In genomic region chr16:33913601-33914000, GRCh38 we compare ENCODE assay signal across 7 cellular contexts.
DNase-seq lines count a peak whose midpoint lies in the region; ATAC-seq, FAIRE-seq and TF ChIP-seq lines count a peak whose summit lies in the region.
"Not testable (repeated sequence)": the region's sequence is repeated elsewhere in the genome, so short reads cannot be mapped to it uniquely, and the experiment has no call there.

No MANE protein-coding gene starts in this region.

- not testable (repeated sequence) for H3K27me3 ChIP-seq in SK-N-SH (ENCODE audit: insufficient read depth); HepG2 (ENCODE audit: control insufficient read depth in 1 of 2, insufficient read depth in 2 of 2, low read length in 2 of 2)

- in situ Hi-C loops in HepG2 (cut with HindIII; ENCODE audit: extremely low pct_ligation_motif_present, low pct_unique_long_range_greater_than_20kb), result not testable (repeated sequence)

- not testable (repeated sequence) for TF ChIP-seq POLR2A in HepG2 (IDR thresholded peaks at IDR 0.05; ENCODE audit: insufficient read depth in 1 of 2, low read depth in 2 of 2, low read length in 2 of 2)

- H3K4me2 ChIP-seq in SK-N-SH; HepG2 (ENCODE audit: low read depth, low read length): not testable (repeated sequence)

- not testable (repeated sequence) for H3K9ac ChIP-seq in SK-N-SH; HepG2 (ENCODE audit: insufficient read depth, low read depth, low read length)

- H3K27ac Mint-ChIP-seq in CD14-positive monocyte, result not testable (repeated sequence)

- H3K36me3 ChIP-seq in SK-N-SH (replicated peaks in 1 of 2; ENCODE audit: control insufficient read depth in 1 of 2, insufficient read depth in 2 of 2, low read length in 1 of 2); HepG2 (replicated peaks in 1 of 2; ENCODE audit: control insufficient read depth in 1 of 2, insufficient read depth in 2 of 2, low read length in 2 of 2): not testable (repeated sequence)

- H3K27ac ChIP-seq in SK-N-SH (ENCODE audit: low read depth in 2 of 2, low read length in 1 of 2); HepG2 (ENCODE audit: extremely low read length, insufficient read depth, low read length): not testable (repeated sequence)

- H3K4me1 ChIP-seq in SK-N-SH (ENCODE audit: control insufficient read depth in 1 of 2, insufficient read depth in 2 of 2, low read depth in 1 of 2, low read length in 1 of 2); HepG2 (ENCODE audit: insufficient read depth, low read length): not testable (repeated sequence)

- H3K4me1 Mint-ChIP-seq in CD14-positive monocyte, result not testable (repeated sequence)

- TF ChIP-seq EP300 in SK-N-SH (IDR thresholded peaks at IDR 0.05; ENCODE audit: borderline replicate concordance in 1 of 2, low read depth in 1 of 2, low read length in 1 of 2); HepG2 (IDR thresholded peaks at IDR 0.05; ENCODE audit: low read depth in 2 of 2, low read length in 2 of 2); HepG2 (CRISPR knock-in tag; IDR thresholded peaks at IDR 0.05; ENCODE audit: borderline replicate concordance): not testable (repeated sequence)

- H3K36me3 Mint-ChIP-seq in CD14-positive monocyte, result not testable (repeated sequence)

- CTCF ChIA-PET in SK-N-SH (lab: Yijun Ruan, JAX); HepG2 (lab: Yijun Ruan, JAX; ENCODE audit: low intra/inter-chr PET ratio, low total read pairs): not testable (repeated sequence)

- not testable (repeated sequence) for TF ChIP-seq RAD21 in SK-N-SH (IDR thresholded peaks at IDR 0.05; ENCODE audit: low read length); HepG2 (CRISPR knock-in tag; IDR thresholded peaks at IDR 0.05)

- peak; percentile 18 for DNase-seq in CD14-positive monocyte (ENCODE audit: low spot score)
- DNase-seq in DMS53 (lab: John Stamatoyannopoulos, UW), result peak; percentile 7
- DNase-seq in NCI-H146 (lab: John Stamatoyannopoulos, UW), result peak; percentile 1
- DNase-seq in NK-92 treated with Interleukin-12 subunit alpha and Interleukin-12 subunit beta, amount 100 ng/mL, for 24 hours (lab: John Stamatoyannopoulos, UW), result peak; percentile 5
- not testable (repeated sequence) for DNase-seq in SK-N-SH; HepG2 (ENCODE audit: low spot score)
- DNase-seq in activated CD4-positive, alpha-beta T cell treated with anti-CD3 and anti-CD28 coated beads for 48 hours, result peak; percentile 6

- TF ChIP-seq CTCF in CD14-positive monocyte (IDR thresholded peaks at IDR 0.05), result not testable (repeated sequence)
- TF ChIP-seq CTCF in SK-N-SH (IDR thresholded peaks at IDR 0.05) (peak; percentile 41), HepG2 (CRISPR knock-in tag; IDR thresholded peaks at IDR 0.05) (peak; percentile 46)

- H4K20me1 ChIP-seq in SK-N-SH (ENCODE audit: insufficient read depth); HepG2 (ENCODE audit: insufficient read depth, low read length): not testable (repeated sequence)

- not testable (repeated sequence) for H3K9me2 ChIP-seq in SK-N-SH

- H3K9me3 ChIP-seq in SK-N-SH; HepG2 (ENCODE audit: low read length): not testable (repeated sequence)

- not testable (repeated sequence) for H3K9me3 Mint-ChIP-seq in CD14-positive monocyte

- not testable (repeated sequence) for H3K27me3 Mint-ChIP-seq in CD14-positive monocyte (ENCODE audit: low read depth in 3 of 3)

- H2AFZ ChIP-seq in SK-N-SH (ENCODE audit: low read depth); HepG2 (ENCODE audit: low read length): not testable (repeated sequence)

- WGBS in SK-N-SH (ENCODE audit: low lambda C conversion rate), result 0% methylated on average over 3 of the region's 4 CpGs
- WGBS in HepG2 (ENCODE audit: low lambda C conversion rate), result 5% methylated on average over 3 of the region's 4 CpGs

- H3K4me3 ChIP-seq in SK-N-SH (ENCODE audit: low read depth in 2 of 2, low read length in 1 of 2); HepG2 (replicated peaks in 1 of 3; ENCODE audit: insufficient read depth in 1 of 3, low read depth in 2 of 3, low read length in 3 of 3): not testable (repeated sequence)

- peak; percentile 4 for FAIRE-seq in HepG2 (lab: Jason Lieb, UNC)

- intact Hi-C loops in CD14-positive monocyte (cut with micrococcal nuclease); HepG2 (cut with micrococcal nuclease; ENCODE audit: unreplicated experiment): not testable (repeated sequence)

- ATAC-seq in HepG2, result 0 out of 3 replicates have a peak, but pooled peaks have one; percentile 43

- not testable (repeated sequence) for H3K79me2 ChIP-seq in SK-N-SH (ENCODE audit: insufficient read depth); HepG2 (ENCODE audit: insufficient read depth, low read length)

- not testable (repeated sequence) for BruUV-seq in HepG2 (replicated peaks; lab: Mats Ljungman, UMichigan)

- not testable (repeated sequence) for H3F3A ChIP-seq in SK-N-SH (replicated peaks; ENCODE audit: insufficient read depth)

- H3K4me3 Mint-ChIP-seq in CD14-positive monocyte, result not testable (repeated sequence)

- POLR2A ChIA-PET in SK-N-SH (lab: Yijun Ruan, JAX); HepG2 (lab: Yijun Ruan, JAX): not testable (repeated sequence)

TF ChIP-seq in HepG2, 621 proteins besides CTCF, POLR2A, EP300 and RAD21:
- TF ChIP-seq STAG1 (CRISPR knock-in tag; IDR thresholded peaks at IDR 0.05), result peak; percentile 19
